In the genomic region with DNA sequence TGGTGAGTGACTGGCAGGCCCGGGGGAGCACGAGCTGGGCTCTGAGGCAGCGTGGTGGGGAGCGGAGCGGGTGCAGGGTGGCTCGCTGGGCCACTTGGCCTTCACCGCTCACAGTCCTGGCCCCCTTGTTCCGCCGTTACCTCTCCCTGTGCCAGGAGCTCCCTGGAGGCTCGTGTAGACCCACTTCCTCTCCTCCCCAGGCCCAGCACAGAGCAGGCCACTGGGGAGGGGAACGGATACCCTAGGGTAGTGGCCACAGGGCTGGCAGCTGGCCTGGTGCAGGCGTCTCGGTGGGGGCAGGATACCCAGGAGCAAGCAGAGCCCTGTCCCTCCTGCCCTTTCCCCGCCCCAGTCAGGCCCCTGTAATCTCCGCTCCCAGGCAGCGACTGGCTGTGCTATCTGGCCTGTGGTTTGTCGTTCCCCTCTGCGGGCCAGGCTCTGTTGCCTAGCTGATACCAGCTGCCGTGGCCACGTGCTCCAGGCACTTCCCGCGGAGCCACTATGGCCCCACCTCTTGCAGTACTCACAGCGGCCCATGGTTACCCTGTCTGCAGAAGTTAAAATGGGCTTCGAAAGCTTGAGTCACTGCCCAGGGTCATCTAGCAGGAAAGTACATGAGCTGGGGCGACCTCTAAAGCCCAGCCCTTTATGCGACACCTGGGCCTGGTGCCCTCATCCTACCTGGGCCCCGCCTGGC, we compare ENCODE assay signal across 8 cellular contexts. TPM values are rescaled to one million over a fixed set of nuclear protein-coding genes. Genes with fewer than 3 reads are reported as not detected.
DNase-seq lines count a peak whose midpoint lies in the region; ATAC-seq and TF ChIP-seq lines count a peak whose summit lies in the region.

No MANE protein-coding gene starts in this region.

- TF ChIP-seq EP300 in suprapubic skin (IDR thresholded peaks at IDR 0.05): no peak

- H3K4me3 ChIP-seq in CD8-positive, alpha-beta memory T cell (ENCODE audit: low read length): no peak overlapping the region
- H3K4me3 ChIP-seq in endodermal cell (ENCODE audit: low read length) (no peak overlapping the region), psoas muscle (no peak overlapping the region), suprapubic skin (no peak overlapping the region)

- no peaks in the 10 kb centered on the region for H3K9me3 Mint-ChIP-seq in CD8-positive, alpha-beta memory T cell
- no peaks in the 10 kb centered on the region for H3K9me3 Mint-ChIP-seq in endodermal cell

- TF ChIP-seq CTCF in endodermal cell (conservative IDR thresholded peaks at IDR 0.05) (no peak), psoas muscle (IDR thresholded peaks at IDR 0.05) (no peak), suprapubic skin (IDR thresholded peaks at IDR 0.05) (no peak)

- H3K4me1 Mint-ChIP-seq in CD8-positive, alpha-beta memory T cell: peaks cover 26 to 50% (median 28%) of the 10 kb centered on the region in 3 donors
- H3K4me1 Mint-ChIP-seq in endodermal cell: peaks cover 10% of the 10 kb centered on the region

- POLR2A ChIA-PET in CD8-positive, alpha-beta memory T cell (lab: Charles Lee): interaction anchor here (0.8 kb wide), 1 partner anchor 42 kb away, joined by 5 read pairs; the partner anchor contains the start of gene PTPA

- peaks cover 9% of the 10 kb centered on the region for H3K36me3 ChIP-seq in CD8-positive, alpha-beta memory T cell (ENCODE audit: insufficient read depth, low read length)
- peaks cover 26% of the 10 kb centered on the region for H3K36me3 ChIP-seq in endodermal cell (ENCODE audit: control insufficient read depth, insufficient read depth, low read length)
- H3K36me3 ChIP-seq in psoas muscle (ENCODE audit: insufficient read depth in 1 of 2, low read depth in 1 of 2): peaks cover 3 to 52% of the 10 kb centered on the region in 2 donors
- peaks cover 54% of the 10 kb centered on the region for H3K36me3 ChIP-seq in suprapubic skin

- peaks cover 37% of the 10 kb centered on the region for H3K4me1 ChIP-seq in CD8-positive, alpha-beta memory T cell (ENCODE audit: insufficient read depth, low read length)
- no peaks in the 10 kb centered on the region for H3K4me1 ChIP-seq in endodermal cell (ENCODE audit: control insufficient read depth, insufficient read depth, low read length)
- H3K4me1 ChIP-seq in psoas muscle: no peaks in the 10 kb centered on the region
- H3K4me1 ChIP-seq in suprapubic skin: no peaks in the 10 kb centered on the region

- H3K36me3 Mint-ChIP-seq in CD8-positive, alpha-beta memory T cell: peaks cover 0 to 37% (median 3%) of the 10 kb centered on the region in 3 donors
- H3K36me3 Mint-ChIP-seq in endodermal cell (ENCODE audit: low read depth): peaks cover 27% of the 10 kb centered on the region

- WGBS in endodermal cell (ENCODE audit: insufficient coverage in 1 of 2, insufficient read length in 1 of 2), 2 experiments: 92 to 93% methylated on average over 22 to 27 of the region's 27 CpGs
- WGBS in psoas muscle, 3 donors: 67 to 76% (median 74%) methylated on average over 22 to 27 of the region's 27 CpGs
- WGBS in suprapubic skin: 85% methylated on average over 13 of the region's 27 CpGs

- intact Hi-C loops in psoas muscle (cut with DNase I): no loop called here

- TF ChIP-seq POLR2A in suprapubic skin (IDR thresholded peaks at IDR 0.05): no peak

- H3K9me3 ChIP-seq in CD8-positive, alpha-beta memory T cell (ENCODE audit: low read length): no peaks in the 10 kb centered on the region
- no peaks in the 10 kb centered on the region for H3K9me3 ChIP-seq in endodermal cell (ENCODE audit: control insufficient read depth, low read length)
- H3K9me3 ChIP-seq in psoas muscle: no peaks in the 10 kb centered on the region
- no peaks in the 10 kb centered on the region for H3K9me3 ChIP-seq in suprapubic skin

- H3K27me3 Mint-ChIP-seq in CD8-positive, alpha-beta memory T cell: peaks cover 0 to 1% of the 10 kb centered on the region in 2 donors
- H3K27me3 Mint-ChIP-seq in endodermal cell (ENCODE audit: insufficient read depth): no peaks in the 10 kb centered on the region

- peak overlapping the region; percentile 49 for H3K27ac ChIP-seq in CD8-positive, alpha-beta memory T cell (ENCODE audit: low read depth, low read length)
- H3K27ac ChIP-seq in endodermal cell (ENCODE audit: low read depth, low read length): no peak overlapping the region
- H3K27ac ChIP-seq in psoas muscle: peak overlapping the region; percentile 23
- no peak overlapping the region for H3K27ac ChIP-seq in suprapubic skin

- ATAC-seq in HG03460 (IDR thresholded peaks at IDR 0.05; ENCODE audit: unreplicated experiment) (peak; percentile 77), psoas muscle (peak; percentile 67 to 89 (median 84)), HG03378 (IDR thresholded peaks at IDR 0.05; ENCODE audit: unreplicated experiment) (no peak)

- H3K27me3 ChIP-seq in CD8-positive, alpha-beta memory T cell (ENCODE audit: insufficient read depth, low read length, poor library complexity, severe bottlenecking): no peaks in the 10 kb centered on the region
- H3K27me3 ChIP-seq in endodermal cell (ENCODE audit: control insufficient read depth, insufficient read depth, low read length, poor library complexity, severe bottlenecking) (no peaks in the 10 kb centered on the region), psoas muscle (ENCODE audit: insufficient read depth in 3 of 3, low read length in 2 of 3) (no peaks in the 10 kb centered on the region), suprapubic skin (no peaks in the 10 kb centered on the region)

- CTCF ChIA-PET in CD8-positive, alpha-beta memory T cell (lab: Charles Lee): interaction anchor here (0.6 to 1.5 kb wide), 5 partner anchors 11 to 29 kb away, joined by 3 to 5 read pairs (median 3); partner anchors contain the start of gene DOLPP1

- no peak overlapping the region for H3K9ac ChIP-seq in endodermal cell (ENCODE audit: extremely low read depth, low read length, poor library complexity, severe bottlenecking)

- peak overlapping the region; percentile 43 to 94 (median 87) for H3K27ac Mint-ChIP-seq in CD8-positive, alpha-beta memory T cell
- no peak overlapping the region for H3K27ac Mint-ChIP-seq in endodermal cell

- peak overlapping the region in 6 of 7 donors; percentile 12 to 81 (median 70) for H3K4me3 Mint-ChIP-seq in CD8-positive, alpha-beta memory T cell
- H3K4me3 Mint-ChIP-seq in endodermal cell: no peak overlapping the region

- DNase-seq in CD8-positive, alpha-beta memory T cell: peak; percentile 28 to 79 (median 61)
- peak; percentile 40 to 43 for DNase-seq in activated CD4-positive, alpha-beta T cell treated with anti-CD3 and anti-CD28 coated beads, Interleukin-2, amount 50 U/mL, for 48 hours
- DNase-seq in endodermal cell (peak; percentile 51), psoas muscle (peak; percentile 60 to 79), suprapubic skin (ENCODE audit: low spot score in 2 of 2) (no peak), SHP77 (lab: John Stamatoyannopoulos, UW) (no peak)

RNA-seq across cellular contexts. Expression of gene DOLPP1, which starts 11.6 kb away (rescaled TPM):
- 10 to 100 TPM; 27.8 to 30.2 TPM for total RNA-seq in CD8-positive, alpha-beta memory T cell
- 15.3 TPM for polyA plus RNA-seq in CD8-positive, alpha-beta memory T cell
- total RNA-seq in endodermal cell (10 to 100 TPM; 30.1 to 30.4 TPM), psoas muscle (1 to 10 TPM; 2.1 to 4.7 (median 4.2) TPM), suprapubic skin (10 to 100 TPM in 1 of 4 donors, 1 to 10 TPM in 3; 7.8 to 11.1 (median 9.8) TPM)
- polyA plus RNA-seq in endodermal cell (2013, experiment 1 of 2): 28.6 TPM
- 25.3 TPM for polyA plus RNA-seq in endodermal cell (2013, experiment 2 of 2)
- 1 to 10 TPM; 2.3 to 5.2 (median 4.7) TPM for polyA plus RNA-seq in psoas muscle

RNA-seq across cellular contexts. Expression of gene MIGA2, which starts 32.9 kb away (rescaled TPM):
- total RNA-seq in CD8-positive, alpha-beta memory T cell: 10 to 100 TPM; 35.5 to 38.8 TPM
- 13.0 TPM for polyA plus RNA-seq in CD8-positive, alpha-beta memory T cell
- 10 to 100 TPM; 41.4 to 41.5 TPM for total RNA-seq in endodermal cell
- 23.0 TPM for polyA plus RNA-seq in endodermal cell (2013, experiment 1 of 2)
- 17.8 TPM for polyA plus RNA-seq in endodermal cell (2013, experiment 2 of 2)
- total RNA-seq in psoas muscle: 10 to 100 TPM in 3 of 4 donors, 1 to 10 TPM in 1; 8.4 to 17.8 (median 14.8) TPM
- 10 to 100 TPM; 12.7 to 18.1 (median 13.7) TPM for polyA plus RNA-seq in psoas muscle
- total RNA-seq in suprapubic skin: 10 to 100 TPM; 28.3 to 44.3 (median 39.7) TPM

RNA-seq across cellular contexts. Expression of gene SH3GLB2, which starts 41.1 kb away (rescaled TPM):
- total RNA-seq in CD8-positive, alpha-beta memory T cell: 10 to 100 TPM; 55.0 to 58.3 TPM
- polyA plus RNA-seq in CD8-positive, alpha-beta memory T cell: 36.2 TPM
- total RNA-seq in endodermal cell (10 to 100 TPM; 86.9 to 98.1 TPM), psoas muscle (10 to 100 TPM; 33.8 to 56.8 (median 45.1) TPM), suprapubic skin (100 to 1,000 TPM; 193 to 331 (median 258) TPM)
- 82.3 TPM for polyA plus RNA-seq in endodermal cell (2013, experiment 1 of 2)
- 77.3 TPM for polyA plus RNA-seq in endodermal cell (2013, experiment 2 of 2)
- polyA plus RNA-seq in psoas muscle: 10 to 100 TPM; 22.2 to 33.5 (median 28.0) TPM

RNA-seq across cellular contexts. Expression of gene CRAT, which starts 41.3 kb away (rescaled TPM):
- 1 to 10 TPM; 9.8 to 10.0 TPM for total RNA-seq in CD8-positive, alpha-beta memory T cell
- 20.1 TPM for polyA plus RNA-seq in CD8-positive, alpha-beta memory T cell
- total RNA-seq in endodermal cell (10 to 100 TPM; 17.2 to 17.5 TPM), psoas muscle (100 to 1,000 TPM; 123 to 229 (median 164) TPM), suprapubic skin (100 to 1,000 TPM in 1 of 4 donors, 10 to 100 TPM in 3; 27.4 to 156 (median 42.8) TPM)
- 25.3 TPM for polyA plus RNA-seq in endodermal cell (2013, experiment 1 of 2)
- 24.3 TPM for polyA plus RNA-seq in endodermal cell (2013, experiment 2 of 2)
- polyA plus RNA-seq in psoas muscle: 100 to 1,000 TPM in 2 of 3 donors, 10 to 100 TPM in 1; 88.7 to 106 (median 100) TPM

RNA-seq across cellular contexts. Expression of gene PTPA, which starts 41.9 kb away (rescaled TPM):
- total RNA-seq in CD8-positive, alpha-beta memory T cell: 100 to 1,000 TPM; 107 to 116 TPM
- 15.6 TPM for polyA plus RNA-seq in CD8-positive, alpha-beta memory T cell
- total RNA-seq in endodermal cell (100 to 1,000 TPM; 134 to 139 TPM), psoas muscle (100 to 1,000 TPM in 2 of 4 donors, 10 to 100 TPM in 2; 95.1 to 110 (median 102) TPM), suprapubic skin (100 to 1,000 TPM in 1 of 4 donors, 10 to 100 TPM in 3; 59.1 to 108 (median 83.8) TPM)
- 105 TPM for polyA plus RNA-seq in endodermal cell (2013, experiment 1 of 2)
- polyA plus RNA-seq in endodermal cell (2013, experiment 2 of 2): 96.3 TPM
- 100 to 1,000 TPM in 1 of 3 donors, 10 to 100 TPM in 2; 54.1 to 109 (median 83.1) TPM for polyA plus RNA-seq in psoas muscle

Comparison
In these comparisons a context has a peak if more than half of its experiments do, and no peak if none do; other contexts are left out.
1. DNase-seq: peak in CD8-positive, alpha-beta memory T cell (5 of 5), activated CD4-positive, alpha-beta T cell treated with anti-CD3 and anti-CD28 coated beads, Interleukin-2, amount 50 U/mL, for 48 hours (2 of 2), endodermal cell (single experiment) and psoas muscle (2 of 2); none in suprapubic skin (0 of 2) and SHP77 (0 of 2).
2. H3K27ac ChIP-seq: peak in CD8-positive, alpha-beta memory T cell (single experiment) and psoas muscle (single experiment); none in endodermal cell (single experiment) and suprapubic skin (single experiment).